7 cellular contexts compared by ENCODE assay signal in the genomic region with DNA sequence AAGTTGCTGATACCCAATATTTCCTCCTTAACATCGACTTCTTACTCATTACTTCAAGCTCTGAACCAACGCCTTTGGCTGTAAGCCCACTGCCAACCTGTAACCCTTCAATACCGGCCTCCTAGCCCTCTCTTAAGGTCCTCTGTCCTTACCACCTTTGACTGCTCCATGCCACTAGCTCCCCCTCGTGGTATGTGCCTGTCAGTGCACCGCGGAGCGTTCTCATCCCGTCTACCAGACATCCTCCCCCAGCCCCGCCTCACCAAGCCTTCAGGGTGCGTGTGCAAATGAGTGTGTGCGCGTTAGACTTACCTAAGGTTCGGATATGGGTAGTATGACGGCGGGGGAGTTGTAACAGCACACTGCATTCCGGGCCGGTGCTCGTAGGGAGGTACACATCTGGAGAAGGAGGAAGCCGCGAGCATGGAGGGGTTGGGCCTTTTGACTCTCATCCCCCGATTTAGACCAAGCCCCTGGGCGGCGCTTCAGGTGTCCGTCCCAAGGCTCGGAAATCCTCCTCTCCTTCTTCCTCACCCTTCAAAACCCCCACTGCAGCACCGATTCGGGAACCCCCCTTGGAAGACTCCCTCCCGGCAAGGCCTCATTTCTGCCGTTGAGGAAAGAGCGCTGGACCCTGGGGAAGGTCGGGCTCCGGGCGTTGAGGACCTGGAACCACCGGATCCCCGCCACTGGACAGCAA. TPM values are rescaled to one million over a fixed set of nuclear protein-coding genes. Genes with fewer than 3 reads are reported as not detected.
DNase-seq lines count a peak whose midpoint lies in the region; ATAC-seq and TF ChIP-seq lines count a peak whose summit lies in the region.

No MANE protein-coding gene starts in this region.

- no peaks in the 10 kb centered on the region for H3K36me3 Mint-ChIP-seq in activated T-helper 17 cell treated with anti-CD3 and anti-CD28 coated beads, Interleukin-2, amount 50 U/mL, for 72 hours (ENCODE audit: low read depth)
- peaks cover under 1% of the 10 kb centered on the region for H3K36me3 Mint-ChIP-seq in nephron (ENCODE audit: low read depth)

- in situ Hi-C loops in GM13977 (cut with MboI; ENCODE audit: low pct_unique_long_range_greater_than_20kb, low sequenced_read_pairs, unreplicated experiment): no loop called here

- peak overlapping the region; percentile 21 for H3K27ac Mint-ChIP-seq in activated T-helper 17 cell treated with anti-CD3 and anti-CD28 coated beads, Interleukin-2, amount 50 U/mL, for 72 hours
- peak overlapping the region in 2 of 3 experiments; percentile 15 to 25 for H3K27ac Mint-ChIP-seq in nephron

- peak overlapping the region; percentile 80 for H3K4me3 Mint-ChIP-seq in activated T-helper 17 cell treated with anti-CD3 and anti-CD28 coated beads, Interleukin-2, amount 50 U/mL, for 72 hours
- peak overlapping the region; percentile 72 to 81 (median 80) for H3K4me3 Mint-ChIP-seq in nephron

- H3K9me3 Mint-ChIP-seq in activated T-helper 17 cell treated with anti-CD3 and anti-CD28 coated beads, Interleukin-2, amount 50 U/mL, for 72 hours: no peaks in the 10 kb centered on the region
- H3K9me3 Mint-ChIP-seq in nephron: no peaks in the 10 kb centered on the region

- peak; percentile 41 for ATAC-seq in activated T-helper 17 cell treated with anti-CD3 and anti-CD28 coated beads, Interleukin-2, amount 50 U/mL, for 72 hours (replicated peaks)

- TF ChIP-seq CTCF in GM13977 (IDR thresholded peaks at IDR 0.05; ENCODE audit: extremely low read depth, insufficient read depth, missing control alignments) (peak; percentile 98), nephron (IDR thresholded peaks at IDR 0.05; ENCODE audit: unreplicated experiment in 3 of 3) (peak; percentile 90 to 99 (median 94))

- H3K27me3 Mint-ChIP-seq in activated T-helper 17 cell treated with anti-CD3 and anti-CD28 coated beads, Interleukin-2, amount 50 U/mL, for 72 hours: no peaks in the 10 kb centered on the region
- H3K27me3 Mint-ChIP-seq in nephron (ENCODE audit: low read depth): peaks cover 66% of the 10 kb centered on the region

- peaks cover 7% of the 10 kb centered on the region for H3K4me1 Mint-ChIP-seq in activated T-helper 17 cell treated with anti-CD3 and anti-CD28 coated beads, Interleukin-2, amount 50 U/mL, for 72 hours
- peaks cover 14% of the 10 kb centered on the region for H3K4me1 Mint-ChIP-seq in nephron

- DNase-seq in GM13977 (ENCODE audit: low spot score): peak; percentile 92
- DNase-seq in KG1 (lab: John Stamatoyannopoulos, UW): peak; percentile 68
- peak; percentile 80 for DNase-seq in RKO (ENCODE audit: low spot score)
- peak; percentile 76 for DNase-seq in fibroblast of the conjunctiva (ENCODE audit: low read depth)
- peak; percentile 81 to 93 (median 86) for DNase-seq in stimulated activated naive CD4-positive, alpha-beta T cell (lab: John Stamatoyannopoulos, UW)

RNA-seq across cellular contexts. Expression of a gene that starts 2.8 kb away (rescaled TPM):
- 1 to 10 TPM; 1.6 to 3.5 TPM for total RNA-seq in activated T-helper 17 cell treated with anti-CD3 and anti-CD28 coated beads, Interleukin-2, amount 50 U/mL, for 72 hours

RNA-seq across cellular contexts. Expression of a gene that starts 50.1 kb away (rescaled TPM):
- 10 to 100 TPM; 31.2 to 34.9 TPM for total RNA-seq in activated T-helper 17 cell treated with anti-CD3 and anti-CD28 coated beads, Interleukin-2, amount 50 U/mL, for 72 hours

RNA-seq across cellular contexts. Expression of a gene that starts 50.4 kb away (rescaled TPM):
- total RNA-seq in activated T-helper 17 cell treated with anti-CD3 and anti-CD28 coated beads, Interleukin-2, amount 50 U/mL, for 72 hours: 1 to 10 TPM; 4.9 to 7.1 TPM

Comparison
In these comparisons a context has a peak if more than half of its experiments do, and no peak if none do; other contexts are left out.
1. Peak in every context shown above with its lines: DNase-seq and ATAC-seq.